21 cellular contexts compared by ENCODE assay signal in the genomic region with DNA sequence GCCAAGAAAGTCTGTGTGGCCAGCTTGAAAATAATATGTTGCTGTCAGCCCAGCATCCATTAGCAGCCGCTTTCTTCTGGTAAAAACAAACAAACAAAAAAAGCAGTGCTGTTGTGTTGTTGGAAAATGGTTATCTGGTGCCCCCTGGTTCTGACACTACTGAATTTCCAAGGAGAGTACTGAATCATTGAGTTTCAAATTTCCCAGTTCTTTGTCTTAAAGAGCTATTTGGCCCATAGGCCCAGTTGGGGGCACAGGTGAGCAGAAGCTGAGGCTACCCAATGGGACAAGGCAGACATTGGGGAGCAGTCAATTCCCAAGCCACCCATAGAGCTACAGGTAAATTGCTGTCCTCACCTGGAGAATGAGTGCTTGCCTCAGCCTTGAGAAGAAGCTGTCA.
A peak's percentile ranks its signal among the peaks of the same experiment; 100 is the strongest.
DNase-seq lines count a peak whose midpoint lies in the region; ATAC-seq and TF ChIP-seq lines count a peak whose summit lies in the region.
"Had no signal": no experiment of that assay in that cellular context is flagged by ENCODE, and none has a peak within 500 bp of the region (broad histone marks: within the 10 kb centered on the region; RNA-seq: fewer than 3 reads in every experiment).

No MANE protein-coding gene starts in this region.

- in situ Hi-C loops in Panc1 (cut with HindIII; ENCODE audit: low pct_unique_long_range_greater_than_20kb, low sequenced_read_pairs) = no loop called here

- no peak overlapping the region for H3K4me3 Mint-ChIP-seq in type B pancreatic cell
- H3K4me3 Mint-ChIP-seq: activated CD8-positive, alpha-beta memory T cell treated with anti-CD3 and anti-CD28 coated beads, Interleukin-2, amount 10 ng/mL, durations not matched to agents 7 days and 5 days; activated naive CD8-positive, alpha-beta T cell treated with anti-CD3 and anti-CD28 coated beads for 36 hours; IgD-negative memory B cell had no signal

- no peaks in the 10 kb centered on the region for H3K9me2 ChIP-seq in hepatocyte (replicated peaks; ENCODE audit: insufficient read depth)

- H3K4me3 ChIP-seq in Panc1 (ENCODE audit: low read depth in 2 of 2, low read length in 2 of 2) (no peak overlapping the region), hepatocyte (no peak overlapping the region)
- H3K4me3 ChIP-seq: A549, BLaER1, coronary artery, lower lobe of right lung, MG63 had no signal

- no peaks in the 10 kb centered on the region for H4K20me1 ChIP-seq in hepatocyte (ENCODE audit: insufficient read depth, poor library complexity, severe bottlenecking)
- H4K20me1 ChIP-seq: BLaER1 had no signal

- H3K4me1 ChIP-seq in Panc1 (ENCODE audit: control insufficient read depth, insufficient read depth, low read length) (no peaks in the 10 kb centered on the region), hepatocyte (ENCODE audit: insufficient read depth) (no peaks in the 10 kb centered on the region)
- H3K4me1 ChIP-seq: A549, BLaER1, lower lobe of right lung had no signal

- H3K27me3 ChIP-seq in Panc1 (ENCODE audit: control insufficient read depth, insufficient read depth, low read length) = peaks cover 2% of the 10 kb centered on the region; the same call in 1 of the 2 replicates
- H3K27me3 ChIP-seq in hepatocyte = no peaks in the 10 kb centered on the region
- H3K27me3 ChIP-seq: BLaER1, brain microvascular endothelial cell, MG63, neutrophil had no signal

- CTCF ChIA-PET in Panc1 (lab: Charles Lee) = no interaction called here

- no peak for ATAC-seq in Panc1
- ATAC-seq: A549; activated CD8-positive, alpha-beta memory T cell treated with anti-CD3 and anti-CD28 coated beads, Interleukin-2, amount 10 ng/mL, durations not matched to agents 7 days and 5 days; lower lobe of right lung had no signal

- DNase-seq in NCI-H2227 treated with DMSO at 0.1 percent for 48 hours (lab: John Stamatoyannopoulos, UW) (peak; percentile 22), NCI-H2227 (lab: John Stamatoyannopoulos, UW; ENCODE audit: unreplicated experiment) (no peak), Panc1 (ENCODE audit: low read depth, low spot score) (no peak), hepatocyte (ENCODE audit: low spot score) (no peak), type B pancreatic cell (ENCODE audit: extremely low spot score, unreplicated experiment) (no peak), NAMALWA (ENCODE audit: low spot score) (no peak), SHP77 treated with DMSO at 0.1 percent for 48 hours (lab: John Stamatoyannopoulos, UW) (no peak), GM19238 (ENCODE audit: insufficient read length, low spot score) (no peak)
- DNase-seq: activated CD4-positive, alpha-beta T cell treated with anti-CD3 and anti-CD28 coated beads for 48 hours; activated CD8-positive, alpha-beta memory T cell treated with anti-CD3 and anti-CD28 coated beads, Interleukin-2, amount 10 ng/mL, durations not matched to agents 7 days and 5 days; activated naive CD8-positive, alpha-beta T cell treated with anti-CD3 and anti-CD28 coated beads for 36 hours; brain microvascular endothelial cell; lower lobe of right lung; MG63; NCI-H1694; T-helper 1 cell had no signal

- H3K9me3 ChIP-seq in Panc1 (ENCODE audit: control insufficient read depth, insufficient read depth, low read depth, low read length) = no peaks in the 10 kb centered on the region; the same call in 1 of the 2 replicates
- no peaks in the 10 kb centered on the region for H3K9me3 ChIP-seq in hepatocyte (ENCODE audit: low read depth)
- H3K9me3 ChIP-seq: BLaER1, lower lobe of right lung, MG63, neutrophil had no signal

- H3K27ac ChIP-seq in Panc1 (ENCODE audit: low read length) = no peak overlapping the region
- no peak overlapping the region for H3K27ac ChIP-seq in hepatocyte
- H3K27ac ChIP-seq: A549, BLaER1, brain microvascular endothelial cell, coronary artery, lower lobe of right lung, neutrophil had no signal

- WGBS in hepatocyte (ENCODE audit: low lambda C conversion rate, missing lambda C conversion rate) = 32% methylated on average over 1 of the region's 1 CpG

- POLR2A ChIA-PET in Panc1 (lab: Charles Lee) = no interaction called here

- H3K9me3 Mint-ChIP-seq in type B pancreatic cell = no peaks in the 10 kb centered on the region

- H3K27me3 Mint-ChIP-seq in type B pancreatic cell = peaks cover 27% of the 10 kb centered on the region
- H3K27me3 Mint-ChIP-seq: activated CD8-positive, alpha-beta memory T cell treated with anti-CD3 and anti-CD28 coated beads, Interleukin-2, amount 10 ng/mL, durations not matched to agents 7 days and 5 days; activated naive CD8-positive, alpha-beta T cell treated with anti-CD3 and anti-CD28 coated beads for 36 hours had no signal

- H3K36me3 ChIP-seq in Panc1 (ENCODE audit: control insufficient read depth, insufficient read depth, low read length) = no peaks in the 10 kb centered on the region
- H3K36me3 ChIP-seq in hepatocyte (replicated peaks; ENCODE audit: insufficient read depth, low read depth) = no peaks in the 10 kb centered on the region
- H3K36me3 ChIP-seq: BLaER1, brain microvascular endothelial cell, lower lobe of right lung, MG63, neutrophil had no signal

- intact Hi-C loops in Panc1 (cut with micrococcal nuclease; ENCODE audit: unreplicated experiment) = loop anchor here (10.0 kb wide), 1 partner anchor 242 kb away; no protein-coding TSS in a partner anchor

- H3K36me3 Mint-ChIP-seq in type B pancreatic cell = no peaks in the 10 kb centered on the region
- H3K36me3 Mint-ChIP-seq: activated CD8-positive, alpha-beta memory T cell treated with anti-CD3 and anti-CD28 coated beads, Interleukin-2, amount 10 ng/mL, durations not matched to agents 7 days and 5 days; activated naive CD8-positive, alpha-beta T cell treated with anti-CD3 and anti-CD28 coated beads for 36 hours; IgD-negative memory B cell had no signal

- peaks cover 11% of the 10 kb centered on the region for H3K4me1 Mint-ChIP-seq in type B pancreatic cell (ENCODE audit: unreplicated experiment)
- H3K4me1 Mint-ChIP-seq: activated CD8-positive, alpha-beta memory T cell treated with anti-CD3 and anti-CD28 coated beads, Interleukin-2, amount 10 ng/mL, durations not matched to agents 7 days and 5 days; activated naive CD8-positive, alpha-beta T cell treated with anti-CD3 and anti-CD28 coated beads for 36 hours; IgD-negative memory B cell had no signal

- no peak overlapping the region for H3K4me2 ChIP-seq in hepatocyte
- H3K4me2 ChIP-seq: A549, BLaER1 had no signal

- BruUV-seq in Panc1 (replicated peaks; lab: Mats Ljungman, UMichigan) = no TSS peak

- no peak overlapping the region for H3K27ac Mint-ChIP-seq in type B pancreatic cell
- H3K27ac Mint-ChIP-seq: activated CD8-positive, alpha-beta memory T cell treated with anti-CD3 and anti-CD28 coated beads, Interleukin-2, amount 10 ng/mL, durations not matched to agents 7 days and 5 days; activated naive CD8-positive, alpha-beta T cell treated with anti-CD3 and anti-CD28 coated beads for 36 hours; IgD-negative memory B cell had no signal

- TF ChIP-seq CTCF in Panc1 (IDR thresholded peaks at IDR 0.05) (0 out of 2 replicates have a peak, but pooled peaks have one; percentile 9), hepatocyte (IDR thresholded peaks at IDR 0.05; ENCODE audit: poor library complexity) (peak; percentile 34), type B pancreatic cell (conservative IDR thresholded peaks at IDR 0.05) (peak; percentile 31)

- no peak overlapping the region for H2AFZ ChIP-seq in hepatocyte

- H3K79me2 ChIP-seq in hepatocyte = no peaks in the 10 kb centered on the region
